In genomic region chr14:22976620-22977433, GRCh38 we compare ENCODE assay signal across 1 cellular context.
TF ChIP-seq lines count a peak whose summit lies in the region.

No MANE protein-coding gene starts in this region.

TF ChIP-seq in HEK293, 187 proteins besides CTCF, POLR2A, EP300 and RAD21 (continued from another document):
- no peak for TF ChIP-seq ZNF16 (tag by site-specific recombination; IDR thresholded peaks at IDR 0.05; ENCODE audit: low read depth)
- TF ChIP-seq ZBTB7A (tag by site-specific recombination; IDR thresholded peaks at IDR 0.05; ENCODE audit: low read depth) = no peak
- peak; percentile 26; the same call in 1 of the 2 replicates for TF ChIP-seq ZNF394 (tag by site-specific recombination; IDR thresholded peaks at IDR 0.05; ENCODE audit: borderline replicate concordance)
- TF ChIP-seq KLF8 (tag by site-specific recombination; IDR thresholded peaks at IDR 0.05) = no peak
- TF ChIP-seq SP2 (tag by site-specific recombination; IDR thresholded peaks at IDR 0.05) = no peak
- TF ChIP-seq ZFHX2 (tag by site-specific recombination; conservative IDR thresholded peaks at IDR 0.05) = no peak
- TF ChIP-seq GLIS1 (tag by site-specific recombination; IDR thresholded peaks at IDR 0.05) = no peak; the same call in 1 of the 2 replicates
- no peak for TF ChIP-seq ZNF776 (tag by site-specific recombination; IDR thresholded peaks at IDR 0.05; ENCODE audit: borderline replicate concordance)
- peak; percentile 36; the same call in 1 of the 2 replicates for TF ChIP-seq ZEB2 (tag by site-specific recombination; IDR thresholded peaks at IDR 0.05)
- peak; percentile 37; the same call in 1 of the 2 replicates for TF ChIP-seq TRIM28 (IDR thresholded peaks at IDR 0.05; ENCODE audit: borderline replicate concordance, low read length)
- TF ChIP-seq OVOL3 (tag by site-specific recombination; IDR thresholded peaks at IDR 0.05) = no peak
- TF ChIP-seq ZNF416 (tag by site-specific recombination; IDR thresholded peaks at IDR 0.05) = no peak
- no peak for TF ChIP-seq ZNF645 (tag by site-specific recombination; IDR thresholded peaks at IDR 0.05)
- no peak for TF ChIP-seq ZBTB44 (tag by site-specific recombination; IDR thresholded peaks at IDR 0.05)
- peak; percentile 33 for TF ChIP-seq IKZF3 (tag by site-specific recombination; IDR thresholded peaks at IDR 0.05)
- no peak for TF ChIP-seq ATF2 (tag by site-specific recombination; IDR thresholded peaks at IDR 0.05; ENCODE audit: low read depth)
- TF ChIP-seq ZNF747 (tag by site-specific recombination; IDR thresholded peaks at IDR 0.05) = no peak
- TF ChIP-seq KLF1 (tag by site-specific recombination; IDR thresholded peaks at IDR 0.05) = no peak
- no peak for TF ChIP-seq PRDM6 (tag by site-specific recombination; IDR thresholded peaks at IDR 0.05)
- TF ChIP-seq ZNF473 (tag by site-specific recombination; IDR thresholded peaks at IDR 0.05) = no peak
- TF ChIP-seq WT1 (tag by site-specific recombination; IDR thresholded peaks at IDR 0.05) = no peak
- 0 out of 2 replicates have a peak, but pooled peaks have one; percentile 35 for TF ChIP-seq PRDM10 (tag by site-specific recombination; IDR thresholded peaks at IDR 0.05)
- TF ChIP-seq SCRT2 (tag by site-specific recombination; IDR thresholded peaks at IDR 0.05) = no peak
- no peak for TF ChIP-seq TSHZ1 (tag by site-specific recombination; IDR thresholded peaks at IDR 0.05; ENCODE audit: borderline replicate concordance)
- no peak for TF ChIP-seq ZNF488 (tag by site-specific recombination; IDR thresholded peaks at IDR 0.05)
- no peak for TF ChIP-seq ZNF830 (tag by site-specific recombination; IDR thresholded peaks at IDR 0.05; ENCODE audit: low read depth)
- TF ChIP-seq SETDB1 (IDR thresholded peaks at IDR 0.05; ENCODE audit: insufficient read length, low read length) = no peak
- no peak for TF ChIP-seq ZNF138 (tag by site-specific recombination; IDR thresholded peaks at IDR 0.05; ENCODE audit: borderline replicate concordance)
- no peak for TF ChIP-seq ZBTB26 (tag by site-specific recombination; optimal IDR thresholded peaks at IDR 0.05)
- TF ChIP-seq HOXD13 (CRISPR knock-in tag; IDR thresholded peaks at IDR 0.05; ENCODE audit: borderline replicate concordance) = no peak; the same call in 1 of the 2 replicates
- no peak for TF ChIP-seq ZFP37 (tag by site-specific recombination; IDR thresholded peaks at IDR 0.05)
- TF ChIP-seq PATZ1 (tag by site-specific recombination; IDR thresholded peaks at IDR 0.05) = peak; percentile 78
- no peak for TF ChIP-seq GFI1B (tag by site-specific recombination; IDR thresholded peaks at IDR 0.05)
- TF ChIP-seq ZNF610 (tag by site-specific recombination; IDR thresholded peaks at IDR 0.05; ENCODE audit: borderline replicate concordance) = no peak
- TF ChIP-seq ZNF701 (tag by site-specific recombination; IDR thresholded peaks at IDR 0.05) = peak; percentile 95
- TF ChIP-seq ZNF600 (tag by site-specific recombination; IDR thresholded peaks at IDR 0.05) = peak; percentile 72
- TF ChIP-seq ZNF585B (tag by site-specific recombination; IDR thresholded peaks at IDR 0.05) = no peak
- TF ChIP-seq ZNF157 (tag by site-specific recombination; IDR thresholded peaks at IDR 0.05) = no peak
- TF ChIP-seq ZNF311 (tag by site-specific recombination; IDR thresholded peaks at IDR 0.05; ENCODE audit: borderline replicate concordance) = no peak
